Comparison of ENCODE assay signal across 18 cellular contexts in genomic region chr5:116632890-116633289, GRCh38. TPM values are rescaled to one million over a fixed set of nuclear protein-coding genes. Genes with fewer than 3 reads are reported as not detected.
DNase-seq lines count a peak whose midpoint lies in the region; ATAC-seq and TF ChIP-seq lines count a peak whose summit lies in the region.
"Had no signal": no experiment of that assay in that cellular context is flagged by ENCODE, and none has a peak within 500 bp of the region (broad histone marks: within the 10 kb centered on the region; RNA-seq: fewer than 3 reads in every experiment).

No MANE protein-coding gene starts in this region.

- H3K9me3 Mint-ChIP-seq in endothelial cell (ENCODE audit: unreplicated experiment), result no peaks in the 10 kb centered on the region
- H3K9me3 Mint-ChIP-seq: activated CD4-positive, alpha-beta T cell treated with anti-CD3 and anti-CD28 coated beads, Interleukin-2, amount 10 ng/mL, durations not matched to agents 24 days and 14 days had no signal

- H3K36me3 ChIP-seq in trophoblast cell (ENCODE audit: control insufficient read depth in 1 of 2, insufficient read depth in 2 of 2, low read length in 2 of 2), result no peaks in the 10 kb centered on the region
- H3K36me3 ChIP-seq in PC-9 (ENCODE audit: low read depth), result no peaks in the 10 kb centered on the region
- H3K36me3 ChIP-seq: BE2C, Peyer's patch had no signal

- peaks cover 3% of the 10 kb centered on the region for H3K4me1 Mint-ChIP-seq in endothelial cell (ENCODE audit: unreplicated experiment)
- H3K4me1 Mint-ChIP-seq: activated CD4-positive, alpha-beta T cell treated with anti-CD3 and anti-CD28 coated beads, Interleukin-2, amount 10 ng/mL, durations not matched to agents 24 days and 14 days; nephron had no signal

- TF ChIP-seq CTCF in PC-9 (conservative IDR thresholded peaks at IDR 0.05) (no peak), endothelial cell (IDR thresholded peaks at IDR 0.05; ENCODE audit: unreplicated experiment) (no peak)

- no peak overlapping the region for H3K4me3 Mint-ChIP-seq in endothelial cell (ENCODE audit: unreplicated experiment)
- H3K4me3 Mint-ChIP-seq: activated CD4-positive, alpha-beta T cell treated with anti-CD3 and anti-CD28 coated beads, Interleukin-2, amount 10 ng/mL, durations not matched to agents 24 days and 14 days; nephron had no signal

- H3K4me3 ChIP-seq in trophoblast cell (ENCODE audit: low read depth, low read length) (no peak overlapping the region), PC-9 (no peak overlapping the region)
- H3K4me3 ChIP-seq: Peyer's patch, psoas muscle, testis had no signal

- no peak overlapping the region for H3K9ac ChIP-seq in trophoblast cell (ENCODE audit: low read length)

- no peaks in the 10 kb centered on the region for H3K27me3 ChIP-seq in trophoblast cell (ENCODE audit: insufficient read depth, low read length)
- H3K27me3 ChIP-seq in PC-9 (ENCODE audit: insufficient read depth, low read depth), result 0 out of 2 replicates have a peak, but pooled peaks cover 6% of the 10 kb centered on the region
- H3K27me3 ChIP-seq: BE2C, Peyer's patch, testis had no signal

- no peaks in the 10 kb centered on the region for H3K79me1 ChIP-seq in trophoblast cell (ENCODE audit: low read length)

- intact Hi-C loops in PC-9 (cut with micrococcal nuclease; ENCODE audit: unreplicated experiment), result no loop called here

- H2BK5ac ChIP-seq in trophoblast cell (ENCODE audit: low read depth, low read length, poor library complexity), result no peak overlapping the region

- H2BK12ac ChIP-seq in trophoblast cell (ENCODE audit: low read length), result no peak overlapping the region

- no peak overlapping the region for H2BK120ac ChIP-seq in trophoblast cell (ENCODE audit: insufficient read depth, low read length, poor library complexity)

- H3K36me3 Mint-ChIP-seq in endothelial cell (ENCODE audit: low read depth, unreplicated experiment), result peaks cover 7% of the 10 kb centered on the region

- peaks cover 0 to 3% of the 10 kb centered on the region in 2 experiments for H3K4me1 ChIP-seq in trophoblast cell (ENCODE audit: control insufficient read depth in 1 of 2, insufficient read depth in 2 of 2, low read length in 2 of 2)
- no peaks in the 10 kb centered on the region for H3K4me1 ChIP-seq in PC-9 (replicated peaks; ENCODE audit: insufficient read depth)
- H3K4me1 ChIP-seq: BE2C, Peyer's patch, psoas muscle, testis had no signal

- H3K4me2 ChIP-seq in trophoblast cell (ENCODE audit: low read length) (no peak overlapping the region), PC-9 (no peak overlapping the region)

- peak; percentile 63 for ATAC-seq in GM18870 (IDR thresholded peaks at IDR 0.05; ENCODE audit: unreplicated experiment)
- ATAC-seq in HG02852 (IDR thresholded peaks at IDR 0.05; ENCODE audit: unreplicated experiment), result peak; percentile 85
- ATAC-seq: psoas muscle had no signal

- no peak overlapping the region for H4K12ac ChIP-seq in trophoblast cell (ENCODE audit: low read depth, low read length)

- no TSS peak for BruUV-seq in PC-9 (replicated peaks; lab: Mats Ljungman, UMichigan)

- H3F3A ChIP-seq in PC-9 (ENCODE audit: insufficient read depth, low read depth), result no peaks in the 10 kb centered on the region

- POLR2A ChIA-PET in PC-9 (lab: Charles Lee; ENCODE audit: unreplicated experiment), result no interaction called here

- no peaks in the 10 kb centered on the region for H3K79me2 ChIP-seq in trophoblast cell (ENCODE audit: control insufficient read depth, insufficient read depth, low read length, poor library complexity)
- no peaks in the 10 kb centered on the region for H3K79me2 ChIP-seq in PC-9 (ENCODE audit: low read depth)

- no peak overlapping the region for H3K14ac ChIP-seq in trophoblast cell (ENCODE audit: low read length)

- no peak overlapping the region for H2AFZ ChIP-seq in trophoblast cell (ENCODE audit: insufficient read depth, low read length, poor library complexity)
- no peak overlapping the region for H2AFZ ChIP-seq in PC-9

- H3K23ac ChIP-seq in trophoblast cell (ENCODE audit: low read length), result no peak overlapping the region

- no peak overlapping the region for H3K18ac ChIP-seq in trophoblast cell (ENCODE audit: low read length)

- H4K8ac ChIP-seq in trophoblast cell (ENCODE audit: low read depth, low read length), result no peak overlapping the region

- CTCF ChIA-PET in PC-9 (lab: Charles Lee), result no interaction called here

- no peak overlapping the region for H4K91ac ChIP-seq in trophoblast cell (ENCODE audit: low read depth, low read length)

- DNase-seq in NCI-H2171 (lab: John Stamatoyannopoulos, UW), result peak; percentile 11
- DNase-seq in trophoblast cell, result peak; percentile 10 to 78
- DNase-seq in PC-9, result no peak
- DNase-seq in endothelial cell (ENCODE audit: low spot score), result no peak
- no peak for DNase-seq in NOMO-1 (lab: John Stamatoyannopoulos, UW; ENCODE audit: unreplicated experiment in 2 of 2)
- DNase-seq: activated CD4-positive, alpha-beta T cell treated with anti-CD3 and anti-CD28 coated beads, Interleukin-2, amount 10 ng/mL, durations not matched to agents 24 days and 14 days; anterior cingulate cortex; BE2C; kidney glomerular epithelial cell; mesendoderm; NCI-H1436 treated with DMSO at 0.1 percent for 48 hours; NCI-H526 treated with DMSO at 0.1 percent for 48 hours; Peyer's patch; psoas muscle; testis had no signal

- no CpG with 5 or more reads among the region's 4 CpGs for WGBS in trophoblast cell (ENCODE audit: extremely low coverage, insufficient coverage, insufficient read length)

- H3K4ac ChIP-seq in trophoblast cell (ENCODE audit: low read depth, low read length), result no peak overlapping the region

- H4K20me1 ChIP-seq in PC-9 (ENCODE audit: insufficient read depth), result no peaks in the 10 kb centered on the region

- no peak overlapping the region for H2AK5ac ChIP-seq in trophoblast cell (ENCODE audit: low read length)

- H3K27ac ChIP-seq in trophoblast cell (ENCODE audit: low read depth, low read length) (no peak overlapping the region), PC-9 (no peak overlapping the region)
- H3K27ac ChIP-seq: Peyer's patch, psoas muscle, testis had no signal

- H3K9me2 ChIP-seq in PC-9 (ENCODE audit: insufficient read depth), result no peaks in the 10 kb centered on the region

- H3K27me3 Mint-ChIP-seq in endothelial cell (ENCODE audit: unreplicated experiment), result peaks cover 2% of the 10 kb centered on the region
- H3K27me3 Mint-ChIP-seq: activated CD4-positive, alpha-beta T cell treated with anti-CD3 and anti-CD28 coated beads, Interleukin-2, amount 10 ng/mL, durations not matched to agents 24 days and 14 days had no signal

- H3K9me3 ChIP-seq in trophoblast cell (ENCODE audit: insufficient read depth, low read depth, low read length) (no peaks in the 10 kb centered on the region), PC-9 (ENCODE audit: insufficient read depth, low read depth) (no peaks in the 10 kb centered on the region)
- H3K9me3 ChIP-seq: BE2C, Peyer's patch, psoas muscle, testis had no signal

- H3K27ac Mint-ChIP-seq in endothelial cell (ENCODE audit: unreplicated experiment), result no peak overlapping the region
- H3K27ac Mint-ChIP-seq: activated CD4-positive, alpha-beta T cell treated with anti-CD3 and anti-CD28 coated beads, Interleukin-2, amount 10 ng/mL, durations not matched to agents 24 days and 14 days; nephron had no signal

RNA-seq across cellular contexts. Expression of gene SEMA6A, which starts 58.3 kb away (rescaled TPM):
- polyA plus RNA-seq in trophoblast cell (2013), result 559 and 563 TPM in 2 replicates
- total RNA-seq in PC-9 (2021) (not detected in 2 replicates), endothelial cell (ENCODE audit: unreplicated experiment) (180 TPM)

Comparison
In these comparisons a context has a peak if more than half of its experiments do, and no peak if none do; other contexts are left out.
1. DNase-seq: peak in NCI-H2171 (single experiment) and trophoblast cell (2 of 2); none in PC-9 (0 of 2), endothelial cell (single experiment) and NOMO-1 (0 of 2).
2. RNA of gene SEMA6A, which starts 58.3 kb away (total RNA-seq): 180 TPM in endothelial cell (single experiment); not detected in PC-9; every median in the first group is over 100 times any median in the second.